1 cellular context compared by ENCODE assay signal in the genomic region with DNA sequence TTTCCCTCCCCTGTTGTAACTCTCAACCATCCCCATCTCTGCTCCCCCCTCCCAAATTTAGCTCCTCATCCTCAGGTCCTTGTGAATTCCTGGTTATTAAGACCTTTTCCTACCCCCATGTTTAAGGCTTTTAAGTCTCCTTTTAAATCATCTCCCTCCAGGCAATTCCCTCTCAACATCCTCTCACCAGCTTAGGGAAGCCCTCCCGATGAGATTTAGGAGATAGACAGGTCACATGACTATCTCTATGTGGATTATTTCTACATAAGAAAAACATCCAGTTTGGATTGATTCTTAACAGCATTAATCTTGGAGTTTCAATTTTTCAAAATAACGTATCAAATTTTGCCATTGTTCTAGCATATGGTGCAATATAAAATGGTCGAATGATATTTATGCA.
TF ChIP-seq lines count a peak whose summit lies in the region.

No MANE protein-coding gene starts in this region.

TF ChIP-seq in K562, 482 proteins besides CTCF, POLR2A, EP300 and RAD21 (continued from another document):
- TF ChIP-seq SMAD4 (CRISPR knock-in tag; conservative IDR thresholded peaks at IDR 0.05) = no peak
- no peak for TF ChIP-seq LARP7 (IDR thresholded peaks at IDR 0.05)
